8 cellular contexts compared by ENCODE assay signal in genomic region chr14:50335389-50335788, GRCh38. TPM values are rescaled to one million over a fixed set of nuclear protein-coding genes. Genes with fewer than 3 reads are reported as not detected.
DNase-seq lines count a peak whose midpoint lies in the region; ATAC-seq and TF ChIP-seq lines count a peak whose summit lies in the region.

No MANE protein-coding gene starts in this region.

- DNase-seq in activated naive CD4-positive, alpha-beta T cell treated with anti-CD3 and anti-CD28 coated beads, Interleukin-2, amount 50 U/mL, for 72 hours (ENCODE audit: low spot score in 2 of 2): no peak
- DNase-seq in activated naive CD4-positive, alpha-beta T cell treated with Interleukin-2 at 50 U/mL for 16 hours: no peak
- DNase-seq in WERI-Rb-1 (peak; percentile 70), left ventricle myocardium inferior (peak; percentile 26), activated gamma-delta T cell treated with Interleukin-2 at 50 U/mL for 16 hours (no peak), NOMO-1 treated with dmso at 0.1 percent for 144 hours (lab: John Stamatoyannopoulos, UW; ENCODE audit: unreplicated experiment) (no peak), CD14-positive monocyte (ENCODE audit: low spot score) (no peak)

- ATAC-seq in activated naive CD4-positive, alpha-beta T cell treated with anti-CD3 and anti-CD28 coated beads, Interleukin-2, amount 50 U/mL, for 72 hours: no peak

- H3K9ac ChIP-seq in parathyroid adenoma: no peak overlapping the region

- no peak overlapping the region for H3K4me2 ChIP-seq in parathyroid adenoma (ENCODE audit: low read length)

- H3K36me3 ChIP-seq in WERI-Rb-1: no peaks in the 10 kb centered on the region; the same call in 1 of the 2 replicates
- H3K36me3 ChIP-seq in left ventricle myocardium inferior: no peaks in the 10 kb centered on the region
- no peaks in the 10 kb centered on the region for H3K36me3 ChIP-seq in parathyroid adenoma (ENCODE audit: control insufficient read depth, insufficient read depth, low read length)

- H3K4me1 ChIP-seq in left ventricle myocardium inferior: peaks cover 48% of the 10 kb centered on the region
- H3K4me1 ChIP-seq in parathyroid adenoma: no peaks in the 10 kb centered on the region

- peak overlapping the region; percentile 62 to 83 for H3K27ac Mint-ChIP-seq in activated naive CD4-positive, alpha-beta T cell treated with anti-CD3 and anti-CD28 coated beads, Interleukin-2, amount 50 U/mL, for 72 hours
- peak overlapping the region in 1 of 7 donors; percentile 60 for H3K27ac Mint-ChIP-seq in CD14-positive monocyte

- H3K27ac ChIP-seq in WERI-Rb-1 (peak overlapping the region; percentile 63), left ventricle myocardium inferior (replicated peaks) (peak overlapping the region; percentile 83), parathyroid adenoma (peak overlapping the region; percentile 30)

- H3K9me3 ChIP-seq in WERI-Rb-1 (ENCODE audit: severe bottlenecking) (no peaks in the 10 kb centered on the region), left ventricle myocardium inferior (replicated peaks) (no peaks in the 10 kb centered on the region), parathyroid adenoma (ENCODE audit: control insufficient read depth, low read length) (no peaks in the 10 kb centered on the region)

- no peaks in the 10 kb centered on the region for H3K9me3 Mint-ChIP-seq in activated naive CD4-positive, alpha-beta T cell treated with anti-CD3 and anti-CD28 coated beads, Interleukin-2, amount 50 U/mL, for 72 hours
- H3K9me3 Mint-ChIP-seq in CD14-positive monocyte: no peaks in the 10 kb centered on the region

- no peak overlapping the region for H2AFZ ChIP-seq in parathyroid adenoma

- no peaks in the 10 kb centered on the region for H3K79me2 ChIP-seq in parathyroid adenoma

- H3K27me3 ChIP-seq in WERI-Rb-1 (ENCODE audit: insufficient read depth, low read depth, severe bottlenecking) (no peaks in the 10 kb centered on the region), left ventricle myocardium inferior (ENCODE audit: low read depth) (no peaks in the 10 kb centered on the region), parathyroid adenoma (ENCODE audit: control insufficient read depth, insufficient read depth, low read length) (no peaks in the 10 kb centered on the region)

- intact Hi-C loops in left ventricle myocardium inferior (cut with micrococcal nuclease) (no loop called here), CD14-positive monocyte (cut with micrococcal nuclease) (no loop called here)

- H3K4me3 Mint-ChIP-seq in CD14-positive monocyte: no peak overlapping the region

- H3K4me1 Mint-ChIP-seq in CD14-positive monocyte: peaks cover 11% of the 10 kb centered on the region

- H3K27me3 Mint-ChIP-seq in CD14-positive monocyte (ENCODE audit: low read depth in 3 of 3): no peaks in the 10 kb centered on the region

- TF ChIP-seq CTCF in WERI-Rb-1 (IDR thresholded peaks at IDR 0.05; ENCODE audit: low read depth, low read length) (no peak), left ventricle myocardium inferior (IDR thresholded peaks at IDR 0.05; ENCODE audit: borderline replicate concordance) (no peak), parathyroid adenoma (IDR thresholded peaks at IDR 0.05) (no peak), CD14-positive monocyte (IDR thresholded peaks at IDR 0.05) (no peak)

- H3K4me3 ChIP-seq in WERI-Rb-1 (ENCODE audit: low read depth, low read length) (peak overlapping the region; percentile 10), left ventricle myocardium inferior (no peak overlapping the region), parathyroid adenoma (ENCODE audit: low read depth, low read length) (no peak overlapping the region)

- peaks cover 0 to 7% of the 10 kb centered on the region in 2 donors for H3K36me3 Mint-ChIP-seq in activated naive CD4-positive, alpha-beta T cell treated with anti-CD3 and anti-CD28 coated beads, Interleukin-2, amount 50 U/mL, for 72 hours
- H3K36me3 Mint-ChIP-seq in CD14-positive monocyte: peaks cover 34 to 39% of the 10 kb centered on the region in 2 donors

RNA-seq across cellular contexts. Expression of gene DMAC2L, which starts 23.3 kb away (rescaled TPM):
- 10 to 100 TPM; 13.6 to 17.2 TPM for total RNA-seq in activated naive CD4-positive, alpha-beta T cell treated with anti-CD3 and anti-CD28 coated beads, Interleukin-2, amount 50 U/mL, for 72 hours
- total RNA-seq in left ventricle myocardium inferior: 28.3 TPM
- polyA plus RNA-seq in CD14-positive monocyte: 10 to 100 TPM; 13.4 to 17.3 TPM

RNA-seq across cellular contexts. Expression of gene L2HGDH, which starts 23.4 kb away (rescaled TPM):
- total RNA-seq in activated naive CD4-positive, alpha-beta T cell treated with anti-CD3 and anti-CD28 coated beads, Interleukin-2, amount 50 U/mL, for 72 hours: 10 to 100 TPM; 17.3 to 20.7 TPM
- total RNA-seq in left ventricle myocardium inferior: 11.3 TPM
- under 1 TPM; 0.11 to 0.86 TPM for polyA plus RNA-seq in CD14-positive monocyte

Comparison
In these comparisons a context has a peak if more than half of its experiments do, and no peak if none do; other contexts are left out.
1. DNase-seq: peak in WERI-Rb-1 (single experiment) and left ventricle myocardium inferior (single experiment); none in activated naive CD4-positive, alpha-beta T cell treated with anti-CD3 and anti-CD28 coated beads, Interleukin-2, amount 50 U/mL, for 72 hours (0 of 2), activated naive CD4-positive, alpha-beta T cell treated with Interleukin-2 at 50 U/mL for 16 hours (single experiment), activated gamma-delta T cell treated with Interleukin-2 at 50 U/mL for 16 hours (single experiment), NOMO-1 treated with dmso at 0.1 percent for 144 hours (single experiment) and CD14-positive monocyte (single experiment).
2. H3K27ac ChIP-seq: peak in every context shown above with its lines; median percentile 83 in left ventricle myocardium inferior; 63 in WERI-Rb-1; 30 in parathyroid adenoma.